ENCODE assay signal across 21 cellular contexts in the genomic region with DNA sequence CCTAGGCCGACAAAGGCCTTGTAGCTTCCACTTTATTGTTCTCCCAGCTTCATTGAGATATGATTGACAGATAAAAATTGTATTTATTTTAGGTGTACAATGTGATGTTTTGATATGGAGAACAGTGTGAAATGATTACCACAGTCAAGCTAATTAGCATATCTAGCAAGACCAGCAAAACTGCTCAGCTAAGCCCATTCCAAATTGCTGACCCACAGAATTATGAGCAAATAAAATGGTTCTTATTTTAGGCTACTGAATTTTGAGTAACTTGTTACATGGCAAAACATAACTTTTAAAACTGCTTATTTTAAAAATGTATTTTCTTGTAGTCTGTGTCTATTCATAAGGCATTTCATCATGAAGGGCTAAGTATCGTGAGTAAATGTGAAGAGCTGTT. TPM values are rescaled to one million over a fixed set of nuclear protein-coding genes. Genes with fewer than 3 reads are reported as not detected.
"Had no signal": no experiment of that assay in that cellular context is flagged by ENCODE, and none has a peak within 500 bp of the region (broad histone marks: within the 10 kb centered on the region; RNA-seq: fewer than 3 reads in every experiment).

No MANE protein-coding gene starts in this region.

- H3K4me1 Mint-ChIP-seq: immature natural killer cell had no signal

- DNase-seq: dermis blood vessel endothelial cell; dorsolateral prefrontal cortex; effector CD4-positive, alpha-beta T cell; effector memory CD4-positive, alpha-beta T cell; foreskin keratinocyte; heart left ventricle; hypothalamus; immature natural killer cell; left cardiac atrium; left lung; left ventricle myocardium superior; lower lobe of right lung; mesenchymal stem cell; mucosa of descending colon had no signal

- FAIRE-seq: colon, endothelial cell of umbilical vein, frontal cortex, keratinocyte had no signal

- ATAC-seq: foreskin keratinocyte, gastroesophageal sphincter, heart left ventricle, left cardiac atrium, left lung, left ventricle myocardium superior, lower lobe of right lung, mucosa of descending colon had no signal

- H3K36me3 Mint-ChIP-seq: mesothelial cell of epicardium had no signal

- H3K9me3 Mint-ChIP-seq: immature natural killer cell, mesothelial cell of epicardium had no signal

- H3K27ac Mint-ChIP-seq: immature natural killer cell, mesothelial cell of epicardium had no signal

- H3K4me3 Mint-ChIP-seq: immature natural killer cell, mesothelial cell of epicardium had no signal

RNA-seq across cellular contexts. Expression of gene ADGRF3, which starts 9.3 kb away (rescaled TPM):
- total RNA-seq: dermis blood vessel endothelial cell, esophagus muscularis mucosa, gastroesophageal sphincter, left ventricle myocardium superior had no signal
